8 cellular contexts compared by ENCODE assay signal in the genomic region with DNA sequence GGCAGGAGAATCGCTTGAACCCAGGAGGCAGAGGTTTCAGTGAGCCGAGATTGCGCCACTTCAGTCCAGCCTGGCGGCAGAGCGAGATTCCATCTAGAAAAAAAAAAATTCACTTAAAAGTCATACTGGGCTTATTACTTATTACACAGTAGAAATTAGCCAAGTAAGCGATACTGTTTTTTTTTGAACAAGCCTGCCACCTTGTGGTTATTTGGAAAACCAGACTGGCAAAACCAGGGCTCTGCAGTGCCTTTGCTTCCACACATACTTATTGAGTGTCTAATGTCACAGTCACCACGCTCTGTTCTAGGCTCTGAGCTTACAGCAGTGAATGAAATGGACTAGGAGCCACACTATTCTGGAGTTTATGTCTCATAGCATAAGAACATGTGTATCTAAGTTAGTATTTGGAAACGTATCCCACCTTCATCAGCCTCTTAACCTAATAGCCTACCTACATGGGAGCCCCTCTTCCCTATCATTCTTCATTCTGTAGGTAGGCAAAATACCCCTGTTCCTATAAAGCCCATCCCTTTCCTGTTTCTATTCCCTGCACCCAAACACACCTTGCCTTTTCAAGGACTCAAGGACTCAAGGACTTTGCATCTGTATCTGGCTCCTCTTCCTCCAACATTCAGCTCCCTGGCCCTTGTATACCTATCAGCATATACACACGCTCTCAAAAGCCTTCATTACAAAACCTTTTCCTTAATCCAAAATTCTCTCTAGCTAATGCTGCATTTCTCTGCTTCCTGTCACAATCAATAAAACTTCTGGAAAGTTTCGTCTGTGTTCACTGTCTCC. TPM values are rescaled to one million over a fixed set of nuclear protein-coding genes. Genes with fewer than 3 reads are reported as not detected.
DNase-seq lines count a peak whose midpoint lies in the region; ATAC-seq and TF ChIP-seq lines count a peak whose summit lies in the region.

No MANE protein-coding gene starts in this region.

- peak overlapping the region; percentile 36 for H3K4me2 ChIP-seq in PC-3 (ENCODE audit: low read length)

- no peak overlapping the region for H3K27ac ChIP-seq in PC-3 (ENCODE audit: low read length)
- peak overlapping the region in 2 of 59 donors; percentile 18 to 22 for H3K27ac ChIP-seq in dorsolateral prefrontal cortex

- ATAC-seq in GM21576 (IDR thresholded peaks at IDR 0.05; ENCODE audit: unreplicated experiment) (peak; percentile 86), PC-3 (peak; percentile 90)
- no peak for ATAC-seq in effector memory CD8-positive, alpha-beta T cell (replicated peaks)

- no peaks in the 10 kb centered on the region for H3K9me3 ChIP-seq in PC-3 (ENCODE audit: low read length)

- no peak overlapping the region for H3K27ac Mint-ChIP-seq in effector memory CD8-positive, alpha-beta T cell

- POLR2A ChIA-PET in PC-3 (lab: Charles Lee; ENCODE audit: unreplicated experiment): no interaction called here

- TF ChIP-seq CTCF in LNCAP (IDR thresholded peaks at IDR 0.05) (peak; percentile 82), PC-3 (conservative IDR thresholded peaks at IDR 0.05; ENCODE audit: low read depth, low read length) (peak; percentile 94), dorsolateral prefrontal cortex (IDR thresholded peaks at IDR 0.05 in 54 of 56, conservative IDR thresholded peaks at IDR 0.05 in 2 of 56; ENCODE audit: low read depth in 1 of 56, partially characterized antibody in 56 of 56) (peak; percentile 55 to 89 (median 80))

- BruUV-seq in PC-3 (replicated peaks; lab: Mats Ljungman, UMichigan): no TSS peak

- no peak overlapping the region for H3K9ac ChIP-seq in PC-3 (ENCODE audit: low read length)

- H3K27me3 Mint-ChIP-seq in effector memory CD8-positive, alpha-beta T cell: no peaks in the 10 kb centered on the region

- CTCF ChIA-PET in PC-3 (lab: Charles Lee): interaction anchor here (0.7 kb wide), 1 partner anchor 230 kb away, joined by 4 read pairs; no protein-coding TSS in a partner anchor

- no peaks in the 10 kb centered on the region for H4K20me1 ChIP-seq in PC-3 (ENCODE audit: low read length)

- H3K4me1 Mint-ChIP-seq in effector memory CD8-positive, alpha-beta T cell (ENCODE audit: low read depth in 2 of 2): no peaks in the 10 kb centered on the region

- H3K4me1 ChIP-seq in PC-3 (ENCODE audit: insufficient read depth, low read length): no peaks in the 10 kb centered on the region

- H3K9me2 ChIP-seq in PC-3 (replicated peaks; ENCODE audit: low read length): no peaks in the 10 kb centered on the region

- H3K4me3 ChIP-seq in PC-3 (ENCODE audit: low read length): no peak overlapping the region
- peak overlapping the region in 1 of 59 donors; percentile 1 for H3K4me3 ChIP-seq in dorsolateral prefrontal cortex

- H3K79me2 ChIP-seq in PC-3 (ENCODE audit: low read length): no peaks in the 10 kb centered on the region

- peaks cover 0 to 5% of the 10 kb centered on the region in 2 donors for H3K9me3 Mint-ChIP-seq in effector memory CD8-positive, alpha-beta T cell

- DNase-seq in ELF-1 (ENCODE audit: low read depth, low spot score) (peak; percentile 82), PC-3 (peak; percentile 97), dorsolateral prefrontal cortex (peak in 2 of 10 donors; percentile 30 to 33), medulla oblongata (ENCODE audit: extremely low spot score) (peak; percentile 79)
- DNase-seq in activated CD4-positive, CD25-positive, alpha-beta regulatory T cell treated with anti-CD3 and anti-CD28 coated beads, Interleukin-2, amount 50 U/mL, for 72 hours: no peak
- DNase-seq in effector memory CD8-positive, alpha-beta T cell: no peak

- no peaks in the 10 kb centered on the region for H3K36me3 Mint-ChIP-seq in effector memory CD8-positive, alpha-beta T cell (ENCODE audit: insufficient read depth)

- no peaks in the 10 kb centered on the region for H3K36me3 ChIP-seq in PC-3 (ENCODE audit: low read depth, low read length)

- no peaks in the 10 kb centered on the region for H3F3A ChIP-seq in PC-3 (ENCODE audit: low read length, unreplicated experiment)

- H3K27me3 ChIP-seq in PC-3 (ENCODE audit: low read length) (no peaks in the 10 kb centered on the region), dorsolateral prefrontal cortex (peaks cover 0 to 8% (median 0%) of the 10 kb centered on the region in 45 donors)

- intact Hi-C loops in PC-3 (cut with micrococcal nuclease): loop anchor here (1.0 to 5.0 kb wide), 4 partner anchors 412 to 716 kb away; no protein-coding TSS in a partner anchor
- intact Hi-C loops in dorsolateral prefrontal cortex (cut with DNase I): no loop called here

- H2AFZ ChIP-seq in PC-3 (ENCODE audit: low read length): peak overlapping the region; percentile 48

- H3K4me3 Mint-ChIP-seq in effector memory CD8-positive, alpha-beta T cell: no peak overlapping the region

RNA-seq across cellular contexts. Expression of a gene that starts 13.9 kb away (rescaled TPM):
- total RNA-seq in PC-3 (2014; rRNA removed) (169 and 273 TPM in 2 replicates), dorsolateral prefrontal cortex (100 to 1,000 TPM; 118 to 514 (median 366) TPM)

Comparison
In these comparisons a context has a peak if more than half of its experiments do, and no peak if none do; other contexts are left out.
1. DNase-seq: peak in ELF-1 (single experiment), PC-3 (single experiment) and medulla oblongata (single experiment); none in activated CD4-positive, CD25-positive, alpha-beta regulatory T cell treated with anti-CD3 and anti-CD28 coated beads, Interleukin-2, amount 50 U/mL, for 72 hours (single experiment) and effector memory CD8-positive, alpha-beta T cell (0 of 3).
2. Peak in every context shown above with its lines, with median percentiles within 50 percentile points of each other: CTCF ChIP-seq.